13 cellular contexts compared by ENCODE assay signal in the genomic region with DNA sequence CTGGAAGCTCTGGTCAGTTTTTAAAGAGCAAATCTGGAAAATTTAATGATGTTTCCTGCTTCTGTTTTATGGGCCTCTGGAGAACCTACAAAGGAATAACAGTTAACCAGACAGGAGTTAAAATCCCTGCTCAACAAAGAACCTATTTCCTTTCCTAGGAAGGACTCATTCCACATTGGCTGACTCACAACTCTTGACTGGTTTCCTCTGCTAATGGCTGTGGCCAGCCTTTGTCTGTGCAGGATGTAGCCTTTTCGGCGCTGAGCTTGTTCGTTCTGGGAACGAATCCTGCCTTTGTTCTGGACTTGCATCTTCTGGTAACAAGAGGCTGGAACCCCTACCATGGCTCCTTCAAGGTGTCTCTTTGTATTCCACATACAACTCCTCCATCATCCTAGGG.
DNase-seq lines count a peak whose midpoint lies in the region; TF ChIP-seq lines count a peak whose summit lies in the region.
"Had no signal": no experiment of that assay in that cellular context is flagged by ENCODE, and none has a peak within 500 bp of the region (broad histone marks: within the 10 kb centered on the region; RNA-seq: fewer than 3 reads in every experiment).

No MANE protein-coding gene starts in this region.

- H3K4me3 ChIP-seq in SK-N-SH (ENCODE audit: low read depth in 2 of 2, low read length in 1 of 2) (no peak overlapping the region), fibroblast of villous mesenchyme (ENCODE audit: low read depth, low read length) (no peak overlapping the region)
- H3K4me3 ChIP-seq: hepatocyte had no signal

- TF ChIP-seq RAD21 in SK-N-SH (IDR thresholded peaks at IDR 0.05; ENCODE audit: low read length), result no peak

- H3K27ac Mint-ChIP-seq in glutamatergic neuron (ENCODE audit: unreplicated experiment), result no peak overlapping the region
- H3K27ac Mint-ChIP-seq: activated naive CD8-positive, alpha-beta T cell treated with anti-CD3 and anti-CD28 coated beads, Interleukin-2, amount 10 ng/mL, durations not matched to agents 7 days and 5 days had no signal

- no peaks in the 10 kb centered on the region for H3F3A ChIP-seq in SK-N-SH (replicated peaks; ENCODE audit: insufficient read depth)

- WGBS in SK-N-SH (ENCODE audit: low lambda C conversion rate), result 50% methylated on average over 4 of the region's 4 CpGs

- H3K9me3 Mint-ChIP-seq in glutamatergic neuron (ENCODE audit: unreplicated experiment), result peaks cover 2% of the 10 kb centered on the region

- H2AFZ ChIP-seq in SK-N-SH (ENCODE audit: low read depth), result peak overlapping the region; percentile 99
- H2AFZ ChIP-seq: hepatocyte had no signal

- TF ChIP-seq EP300 in SK-N-SH (IDR thresholded peaks at IDR 0.05; ENCODE audit: borderline replicate concordance in 1 of 2, low read depth in 1 of 2, low read length in 1 of 2), result no peak

- no peaks in the 10 kb centered on the region for H3K36me3 Mint-ChIP-seq in glutamatergic neuron (ENCODE audit: unreplicated experiment)

- DNase-seq in GM03348 (ENCODE audit: low spot score) (peak; percentile 62), SK-N-SH (no peak), fibroblast of villous mesenchyme (ENCODE audit: low read depth) (peak; percentile 36), pulmonary artery endothelial cell (ENCODE audit: low read depth, low spot score) (peak; percentile 63), KG1 (lab: John Stamatoyannopoulos, UW) (no peak), NOMO-1 (lab: John Stamatoyannopoulos, UW; ENCODE audit: unreplicated experiment in 2 of 2) (no peak), DMS 273 (lab: John Stamatoyannopoulos, UW; ENCODE audit: unreplicated experiment) (no peak), glutamatergic neuron (no peak)
- DNase-seq: activated CD4-positive, CD25-positive, alpha-beta regulatory T cell treated with anti-CD3 and anti-CD28 coated beads, Interleukin-2, amount 50 U/mL, for 72 hours; activated naive CD8-positive, alpha-beta T cell treated with anti-CD3 and anti-CD28 coated beads, Interleukin-2, amount 10 ng/mL, durations not matched to agents 7 days and 5 days; stimulated activated CD8-positive, alpha-beta memory T cell treated with anti-CD3 and anti-CD28 coated beads, Interleukin-4, amount 100 ng/mL, for 48 hours had no signal

- no peak for TF ChIP-seq CTCF in SK-N-SH (IDR thresholded peaks at IDR 0.05)
- TF ChIP-seq CTCF in fibroblast of villous mesenchyme (IDR thresholded peaks at IDR 0.05; ENCODE audit: insufficient read depth, low read depth, low read length), result no peak
- no peak for TF ChIP-seq CTCF in glutamatergic neuron (IDR thresholded peaks at IDR 0.05; ENCODE audit: partially characterized antibody, unreplicated experiment)

- H3K4me1 Mint-ChIP-seq in glutamatergic neuron (ENCODE audit: low read depth, unreplicated experiment), result peaks cover 35% of the 10 kb centered on the region

- peak overlapping the region; percentile 56 for H3K9ac ChIP-seq in SK-N-SH
- H3K9ac ChIP-seq: KMS-11 had no signal

- peak overlapping the region; percentile 39 to 64 for H3K27ac ChIP-seq in SK-N-SH (ENCODE audit: low read depth in 2 of 2, low read length in 1 of 2)
- H3K27ac ChIP-seq: KMS-11 had no signal

- H3K79me2 ChIP-seq in SK-N-SH (ENCODE audit: insufficient read depth), result no peaks in the 10 kb centered on the region
- H3K79me2 ChIP-seq: hepatocyte had no signal

- no peaks in the 10 kb centered on the region for H3K9me2 ChIP-seq in SK-N-SH

- peaks cover 8 to 25% of the 10 kb centered on the region in 2 experiments; a peak in 2 of 4 replicates for H3K4me1 ChIP-seq in SK-N-SH (ENCODE audit: control insufficient read depth in 1 of 2, insufficient read depth in 2 of 2, low read depth in 1 of 2, low read length in 1 of 2)

- no peak overlapping the region for H3K4me3 Mint-ChIP-seq in glutamatergic neuron (ENCODE audit: unreplicated experiment)
- H3K4me3 Mint-ChIP-seq: activated naive CD8-positive, alpha-beta T cell treated with anti-CD3 and anti-CD28 coated beads, Interleukin-2, amount 10 ng/mL, durations not matched to agents 7 days and 5 days had no signal

- H4K20me1 ChIP-seq in SK-N-SH (ENCODE audit: insufficient read depth), result no peaks in the 10 kb centered on the region

- H3K27me3 ChIP-seq in SK-N-SH (ENCODE audit: insufficient read depth), result no peaks in the 10 kb centered on the region
- H3K27me3 ChIP-seq: hepatocyte had no signal

- POLR2A ChIA-PET in SK-N-SH (lab: Yijun Ruan, JAX), result no interaction called here

- H3K9me3 ChIP-seq in SK-N-SH, result no peaks in the 10 kb centered on the region

- peaks cover 2% of the 10 kb centered on the region for H3K27me3 Mint-ChIP-seq in glutamatergic neuron (ENCODE audit: unreplicated experiment)
- H3K27me3 Mint-ChIP-seq: activated naive CD8-positive, alpha-beta T cell treated with anti-CD3 and anti-CD28 coated beads, Interleukin-2, amount 10 ng/mL, durations not matched to agents 7 days and 5 days had no signal

- H3K4me2 ChIP-seq in SK-N-SH, result peak overlapping the region; percentile 65
- H3K4me2 ChIP-seq: hepatocyte, KMS-11 had no signal

- CTCF ChIA-PET in SK-N-SH (lab: Yijun Ruan, JAX), result interaction anchor here (0.6 to 1.2 kb wide), 3 partner anchors 10 to 13 kb away, joined by 3 to 4 read pairs (median 3); no protein-coding TSS in a partner anchor

- H3K36me3 ChIP-seq in SK-N-SH (replicated peaks in 1 of 2; ENCODE audit: control insufficient read depth in 1 of 2, insufficient read depth in 2 of 2, low read length in 1 of 2), result no peaks in the 10 kb centered on the region

TF ChIP-seq in SK-N-SH, 30 proteins besides CTCF, POLR2A, EP300 and RAD21:
- TF ChIP-seq, protein P1, sequence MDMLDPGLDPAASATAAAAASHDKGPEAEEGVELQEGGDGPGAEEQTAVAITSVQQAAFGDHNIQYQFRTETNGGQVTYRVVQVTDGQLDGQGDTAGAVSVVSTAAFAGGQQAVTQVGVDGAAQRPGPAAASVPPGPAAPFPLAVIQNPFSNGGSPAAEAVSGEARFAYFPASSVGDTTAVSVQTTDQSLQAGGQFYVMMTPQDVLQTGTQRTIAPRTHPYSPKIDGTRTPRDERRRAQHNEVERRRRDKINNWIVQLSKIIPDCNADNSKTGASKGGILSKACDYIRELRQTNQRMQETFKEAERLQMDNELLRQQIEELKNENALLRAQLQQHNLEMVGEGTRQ (IDR thresholded peaks at IDR 0.05; ENCODE audit: borderline replicate concordance, low read depth, low read length), result no peak
- TF ChIP-seq TCF12 (IDR thresholded peaks at IDR 0.05), result peak; percentile 26; the same call in 1 of the 2 replicates
- TF ChIP-seq RXRA (IDR thresholded peaks at IDR 0.05; ENCODE audit: borderline replicate concordance, low read depth), result no peak
- TF ChIP-seq JUND (IDR thresholded peaks at IDR 0.05), result peak; percentile 49
- TF ChIP-seq, protein P2, sequence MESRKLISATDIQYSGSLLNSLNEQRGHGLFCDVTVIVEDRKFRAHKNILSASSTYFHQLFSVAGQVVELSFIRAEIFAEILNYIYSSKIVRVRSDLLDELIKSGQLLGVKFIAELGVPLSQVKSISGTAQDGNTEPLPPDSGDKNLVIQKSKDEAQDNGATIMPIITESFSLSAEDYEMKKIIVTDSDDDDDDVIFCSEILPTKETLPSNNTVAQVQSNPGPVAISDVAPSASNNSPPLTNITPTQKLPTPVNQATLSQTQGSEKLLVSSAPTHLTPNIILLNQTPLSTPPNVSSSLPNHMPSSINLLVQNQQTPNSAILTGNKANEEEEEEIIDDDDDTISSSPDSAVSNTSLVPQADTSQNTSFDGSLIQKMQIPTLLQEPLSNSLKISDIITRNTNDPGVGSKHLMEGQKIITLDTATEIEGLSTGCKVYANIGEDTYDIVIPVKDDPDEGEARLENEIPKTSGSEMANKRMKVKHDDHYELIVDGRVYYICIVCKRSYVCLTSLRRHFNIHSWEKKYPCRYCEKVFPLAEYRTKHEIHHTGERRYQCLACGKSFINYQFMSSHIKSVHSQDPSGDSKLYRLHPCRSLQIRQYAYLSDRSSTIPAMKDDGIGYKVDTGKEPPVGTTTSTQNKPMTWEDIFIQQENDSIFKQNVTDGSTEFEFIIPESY (IDR thresholded peaks at IDR 0.05; ENCODE audit: borderline replicate concordance, low read depth), result no peak
- peak; percentile 18; the same call in 1 of the 2 replicates for TF ChIP-seq YY1 (IDR thresholded peaks at IDR 0.05; ENCODE audit: low read depth)
- TF ChIP-seq, protein P3, sequence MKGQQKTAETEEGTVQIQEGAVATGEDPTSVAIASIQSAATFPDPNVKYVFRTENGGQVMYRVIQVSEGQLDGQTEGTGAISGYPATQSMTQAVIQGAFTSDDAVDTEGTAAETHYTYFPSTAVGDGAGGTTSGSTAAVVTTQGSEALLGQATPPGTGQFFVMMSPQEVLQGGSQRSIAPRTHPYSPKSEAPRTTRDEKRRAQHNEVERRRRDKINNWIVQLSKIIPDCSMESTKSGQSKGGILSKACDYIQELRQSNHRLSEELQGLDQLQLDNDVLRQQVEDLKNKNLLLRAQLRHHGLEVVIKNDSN (IDR thresholded peaks at IDR 0.05; ENCODE audit: borderline replicate concordance, low read depth), result no peak
- peak; percentile 60 for TF ChIP-seq FOSL2 (IDR thresholded peaks at IDR 0.05; ENCODE audit: borderline replicate concordance, low read depth)

Comparison
In these comparisons a context has a peak if more than half of its experiments do, and no peak if none do; other contexts are left out.
1. DNase-seq: peak in GM03348 (single experiment), fibroblast of villous mesenchyme (single experiment) and pulmonary artery endothelial cell (single experiment); none in SK-N-SH (single experiment), KG1 (single experiment), NOMO-1 (0 of 2), DMS 273 (single experiment) and glutamatergic neuron (single experiment).